In genomic region chr7:2558620-2559282, GRCh38 we compare ENCODE assay signal across 8 cellular contexts. TPM values are rescaled to one million over a fixed set of nuclear protein-coding genes. Genes with fewer than 3 reads are reported as not detected.
A peak's percentile ranks its signal among the peaks of the same experiment; 100 is the strongest.
DNase-seq lines count a peak whose midpoint lies in the region; ATAC-seq and TF ChIP-seq lines count a peak whose summit lies in the region.

Gene IQCE, plus strand, starts transcription at chr7:2558979. Its CDS starts 203 bp downstream, at chr7:2559182.

- H3K4me1 ChIP-seq in HCT116 (ENCODE audit: control insufficient read depth in 1 of 2, insufficient read depth in 2 of 2, low read length in 2 of 2) = peaks cover 23 to 45% of the 10 kb centered on the region in 2 experiments
- peaks cover 32% of the 10 kb centered on the region for H3K4me1 ChIP-seq in testis

- TF ChIP-seq CTCF in HCT116 (IDR thresholded peaks at IDR 0.05 in 2 of 3, conservative IDR thresholded peaks at IDR 0.05 in 1 of 3; ENCODE audit: borderline replicate concordance in 1 of 3, insufficient read depth in 1 of 3, low read depth in 2 of 3, low read length in 2 of 3) (no peak), SU-DHL-6 (IDR thresholded peaks at IDR 0.05; ENCODE audit: insufficient read depth, low read length, poor library complexity, severe bottlenecking) (no peak), osteocyte (IDR thresholded peaks at IDR 0.05) (no peak), testis (IDR thresholded peaks at IDR 0.05) (peak in 2 of 3 experiments; percentile 42 to 51)

- H4K20me1 ChIP-seq in HCT116 (ENCODE audit: insufficient read depth) (no peaks in the 10 kb centered on the region), SU-DHL-6 (ENCODE audit: low read depth, low read length) (no peaks in the 10 kb centered on the region)

- peaks cover 3% of the 10 kb centered on the region; the same call in 1 of the 2 replicates for H3F3A ChIP-seq in SU-DHL-6 (ENCODE audit: insufficient read depth)

- H3K9me2 ChIP-seq in HCT116 (ENCODE audit: insufficient read depth) (no peaks in the 10 kb centered on the region), SU-DHL-6 (replicated peaks; ENCODE audit: insufficient read depth, low read length) (no peaks in the 10 kb centered on the region)

- TF ChIP-seq RAD21 in HCT116 (IDR thresholded peaks at IDR 0.05; ENCODE audit: low read depth) = no peak

- peak within 1 kb of the TSS; percentile 90 for H3K4me2 ChIP-seq in HCT116 (ENCODE audit: low read length)
- H3K4me2 ChIP-seq in SU-DHL-6 (ENCODE audit: low read depth, low read length, poor library complexity, severe bottlenecking) = peak within 1 kb of the TSS; percentile 58

- H2AFZ ChIP-seq in HCT116 (ENCODE audit: low read depth, low read length, poor library complexity, severe bottlenecking) (peak within 1 kb of the TSS; percentile 79), SU-DHL-6 (ENCODE audit: low read depth, low read length, severe bottlenecking) (peak within 1 kb of the TSS; percentile 80)

- H3K27me3 ChIP-seq in HCT116 (ENCODE audit: insufficient read depth, low read length) = no peaks in the 10 kb centered on the region
- H3K27me3 ChIP-seq in SU-DHL-6 (ENCODE audit: low read length) = no peaks in the 10 kb centered on the region
- no peaks in the 10 kb centered on the region for H3K27me3 ChIP-seq in testis

- CTCF ChIA-PET in HCT116 (lab: Charles Lee) = interaction anchor here (1.5 kb wide), 1 partner anchor 122 kb away, joined by 3 read pairs; no protein-coding TSS in a partner anchor

- H3K27ac ChIP-seq in HCT116 (ENCODE audit: low read depth, low read length) = peak within 1 kb of the TSS; percentile 94
- H3K27ac ChIP-seq in SU-DHL-6 (ENCODE audit: low read depth, low read length) = no peak within 1 kb of the TSS
- H3K27ac ChIP-seq in testis = peak within 1 kb of the TSS; percentile 61 to 73

- peak; percentile 49 for ATAC-seq in HCT116

- H3K36me3 Mint-ChIP-seq in activated naive CD8-positive, alpha-beta T cell treated with anti-CD3 and anti-CD28 coated beads for 36 hours = peaks cover 4% of the 10 kb centered on the region
- H3K36me3 Mint-ChIP-seq in osteocyte (ENCODE audit: unreplicated experiment) = peaks cover 3% of the 10 kb centered on the region

- no peaks in the 10 kb centered on the region for H3K27me3 Mint-ChIP-seq in activated naive CD8-positive, alpha-beta T cell treated with anti-CD3 and anti-CD28 coated beads for 36 hours
- H3K27me3 Mint-ChIP-seq in osteocyte (ENCODE audit: unreplicated experiment) = no peaks in the 10 kb centered on the region

- DNase-seq in GDM1 (lab: John Stamatoyannopoulos, UW) (peak; percentile 83), HCT116 (ENCODE audit: low read depth, low spot score) (peak; percentile 73), MV-4-11 (lab: John Stamatoyannopoulos, UW) (peak; percentile 75), head of caudate nucleus (peak; percentile 78 to 97 (median 94)), osteocyte (ENCODE audit: extremely low spot score, unreplicated experiment) (peak; percentile 98), testis (peak; percentile 92)
- peak; percentile 94 for DNase-seq in activated naive CD8-positive, alpha-beta T cell treated with anti-CD3 and anti-CD28 coated beads for 36 hours

- intact Hi-C loops in HCT116 (cut with micrococcal nuclease) = loop anchor here (5.0 kb wide), 2 partner anchors 36 to 91 kb away; no protein-coding TSS in a partner anchor
- intact Hi-C loops in head of caudate nucleus (cut with DNase I) = loop anchor here (5.0 to 10.0 kb wide), 2 partner anchors 36 to 76 kb away; partner anchors contain the start of gene TTYH3
- intact Hi-C loops in testis (cut with DNase I; ENCODE audit: low total_unique reads) = loop anchor here (10.0 kb wide), 1 partner anchor 84 kb away; the partner anchor contains the start of gene GRIFIN

- RAD21 ChIA-PET in HCT116 (lab: Charles Lee; ENCODE audit: low non-redundant PET in 1 of 2, low total read pairs in 2 of 2, uncharacterized antibody in 2 of 2, unreplicated experiment in 2 of 2) = no interaction called here

- 1% methylated on average over 33 to 45 of the region's 67 CpGs for WGBS in testis, 2 donors

- no peaks in the 10 kb centered on the region for H3K9me3 ChIP-seq in HCT116 (ENCODE audit: control insufficient read depth in 1 of 2, insufficient read depth in 1 of 2, low read depth in 1 of 2, low read length in 2 of 2)
- H3K9me3 ChIP-seq in SU-DHL-6 (ENCODE audit: insufficient read depth, low read length) = no peaks in the 10 kb centered on the region
- H3K9me3 ChIP-seq in testis = no peaks in the 10 kb centered on the region

- H3K9ac ChIP-seq in HCT116 (ENCODE audit: low read length) = peak within 1 kb of the TSS; percentile 82
- peak within 1 kb of the TSS; percentile 49 for H3K9ac ChIP-seq in SU-DHL-6 (ENCODE audit: low read length)

- H3K79me2 ChIP-seq in HCT116 (ENCODE audit: insufficient read depth, low read length) (peaks cover 43% of the 10 kb centered on the region), SU-DHL-6 (ENCODE audit: insufficient read depth, low read length) (peaks cover 11% of the 10 kb centered on the region)

- BruUV-seq in HCT116 (replicated peaks; lab: Mats Ljungman, UMichigan) = no TSS peak

- peak within 1 kb of the TSS; percentile 83 to 85 for H3K4me3 ChIP-seq in HCT116 (replicated peaks in 1 of 2; ENCODE audit: low read depth in 1 of 2, low read length in 2 of 2)
- H3K4me3 ChIP-seq in SU-DHL-6 (ENCODE audit: insufficient read depth, low read length, poor library complexity, severe bottlenecking) = peak within 1 kb of the TSS; percentile 68
- H3K4me3 ChIP-seq in testis = peak within 1 kb of the TSS; percentile 75 to 97

- TF ChIP-seq POLR2A in HCT116 (IDR thresholded peaks at IDR 0.05; ENCODE audit: borderline replicate concordance, extremely low read depth, insufficient read depth, insufficient read length) (no peak), testis (IDR thresholded peaks at IDR 0.05) (no peak)

- peak within 1 kb of the TSS; percentile 79 for H3K4me3 Mint-ChIP-seq in activated naive CD8-positive, alpha-beta T cell treated with anti-CD3 and anti-CD28 coated beads for 36 hours
- peak within 1 kb of the TSS; percentile 72 for H3K4me3 Mint-ChIP-seq in osteocyte (ENCODE audit: unreplicated experiment)

- H3K27ac Mint-ChIP-seq in activated naive CD8-positive, alpha-beta T cell treated with anti-CD3 and anti-CD28 coated beads for 36 hours = peak within 1 kb of the TSS; percentile 38
- H3K27ac Mint-ChIP-seq in osteocyte (ENCODE audit: unreplicated experiment) = no peak within 1 kb of the TSS

- H3K36me3 ChIP-seq in HCT116 (ENCODE audit: control insufficient read depth in 1 of 2, insufficient read depth in 2 of 2, low read length in 2 of 2) = 0 out of 4 replicates have a peak, but pooled peaks cover 0 to 3% of the 10 kb centered on the region in 2 experiments
- H3K36me3 ChIP-seq in SU-DHL-6 (ENCODE audit: low read length) = no peaks in the 10 kb centered on the region
- no peaks in the 10 kb centered on the region for H3K36me3 ChIP-seq in testis (ENCODE audit: low read depth, missing control alignments)

- H3K4me1 Mint-ChIP-seq in activated naive CD8-positive, alpha-beta T cell treated with anti-CD3 and anti-CD28 coated beads for 36 hours = peaks cover 12% of the 10 kb centered on the region
- H3K4me1 Mint-ChIP-seq in osteocyte (ENCODE audit: unreplicated experiment) = peaks cover 33% of the 10 kb centered on the region

- no peaks in the 10 kb centered on the region for H3K9me3 Mint-ChIP-seq in activated naive CD8-positive, alpha-beta T cell treated with anti-CD3 and anti-CD28 coated beads for 36 hours
- H3K9me3 Mint-ChIP-seq in osteocyte (ENCODE audit: unreplicated experiment) = no peaks in the 10 kb centered on the region

- POLR2A ChIA-PET in HCT116 (lab: Charles Lee) = no interaction called here

TF ChIP-seq in HCT116, 20 proteins besides CTCF, POLR2A, EP300 and RAD21:
- TF ChIP-seq POLR2AphosphoS5 (IDR thresholded peaks at IDR 0.05; ENCODE audit: low read depth, low read length) (peak; percentile 37; the same call in 1 of the 2 replicates), YY1 (IDR thresholded peaks at IDR 0.05; ENCODE audit: extremely low read depth, insufficient replicate concordance, low read depth, low read length) (peak; percentile 33)
- TF ChIP-seq, protein P1, sequence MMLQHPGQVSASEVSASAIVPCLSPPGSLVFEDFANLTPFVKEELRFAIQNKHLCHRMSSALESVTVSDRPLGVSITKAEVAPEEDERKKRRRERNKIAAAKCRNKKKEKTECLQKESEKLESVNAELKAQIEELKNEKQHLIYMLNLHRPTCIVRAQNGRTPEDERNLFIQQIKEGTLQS (IDR thresholded peaks at IDR 0.05) = no peak

RNA-seq across cellular contexts. Expression of gene IQCE, which starts in this region (rescaled TPM):
- total RNA-seq in HCT116 (2021; ENCODE audit: unreplicated experiment) (21.4 TPM), osteocyte (17.0 and 22.1 TPM in 2 replicates), testis (100 to 1,000 TPM in 1 of 2 donors, 10 to 100 TPM in 1; 57.9 to 139 TPM)
- 10.4 and 12.2 TPM in 2 replicates for polyA plus RNA-seq in HCT116 (2012)
- total RNA-seq in activated naive CD8-positive, alpha-beta T cell treated with anti-CD3 and anti-CD28 coated beads for 36 hours = 1 to 10 TPM; 5.4 to 6.1 TPM
- polyA plus RNA-seq in testis (ENCODE audit: insufficient read depth, low read depth, low replicate concordance) = 86.4 TPM

Comparison
In these comparisons a context has a peak if more than half of its experiments do, and no peak if none do; other contexts are left out.
1. CTCF ChIP-seq: peak in testis (2 of 3); none in HCT116 (0 of 3), SU-DHL-6 (single experiment) and osteocyte (single experiment).
2. Peak in every context shown above with its lines, with median percentiles within 50 percentile points of each other: DNase-seq and H3K4me3 ChIP-seq.